Comparison of ENCODE assay signal across 13 cellular contexts in the genomic region with DNA sequence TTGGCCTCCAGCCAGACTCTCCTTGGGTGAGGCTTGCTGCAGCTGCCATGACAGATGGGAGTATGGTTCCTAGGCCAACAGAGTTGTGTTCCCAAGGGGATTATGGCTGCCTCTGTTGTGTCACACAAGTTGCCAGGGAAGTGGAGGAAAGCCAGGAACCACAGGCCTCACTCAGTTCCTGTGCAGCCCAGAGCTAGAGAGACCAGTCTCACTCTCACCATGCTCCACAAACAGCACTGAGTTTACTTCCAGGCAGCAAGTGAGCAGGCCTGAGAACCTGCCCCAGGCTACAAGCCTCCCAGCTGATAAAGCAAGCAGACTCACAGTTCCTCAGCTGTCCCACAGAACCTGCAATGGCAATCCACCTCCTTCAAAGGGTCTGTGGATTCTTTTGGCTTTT.
DNase-seq lines count a peak whose midpoint lies in the region; ATAC-seq, FAIRE-seq and TF ChIP-seq lines count a peak whose summit lies in the region.
"Had no signal": no experiment of that assay in that cellular context is flagged by ENCODE, and none has a peak within 500 bp of the region (broad histone marks: within the 10 kb centered on the region; RNA-seq: fewer than 3 reads in every experiment).

No MANE protein-coding gene starts in this region.

- no peaks in the 10 kb centered on the region for H3K9me3 Mint-ChIP-seq in astrocyte (ENCODE audit: unreplicated experiment)
- H3K9me3 Mint-ChIP-seq: activated T-helper 1 cell treated with anti-CD3 and anti-CD28 coated beads, Interleukin-12 subunit alpha, Interleukin-12 subunit beta, Interleukin-2, Interleukin-4 antibody, amounts not matched to agents 30 ng/mL and 10 ng/mL and 1 ng/mL, durations not matched to agents 14 hours and 24 hours and 36 hours had no signal

- H3K79me2 ChIP-seq in astrocyte (ENCODE audit: insufficient read depth, low read length): no peaks in the 10 kb centered on the region

- H3K27ac Mint-ChIP-seq in astrocyte (ENCODE audit: unreplicated experiment): no peak overlapping the region
- H3K27ac Mint-ChIP-seq: activated CD4-positive, alpha-beta T cell treated with anti-CD3 and anti-CD28 coated beads for 36 hours; activated T-helper 1 cell treated with anti-CD3 and anti-CD28 coated beads, Interleukin-12 subunit alpha, Interleukin-12 subunit beta, Interleukin-2, Interleukin-4 antibody, amounts not matched to agents 30 ng/mL and 10 ng/mL and 1 ng/mL, durations not matched to agents 14 hours and 24 hours and 36 hours had no signal

- H3K36me3 Mint-ChIP-seq in astrocyte (ENCODE audit: low read depth, unreplicated experiment): no peaks in the 10 kb centered on the region

- H3K27ac ChIP-seq in astrocyte (ENCODE audit: low read depth, low read length) (no peak overlapping the region), heart left ventricle (no peak overlapping the region)
- H3K27ac ChIP-seq: epithelial cell of prostate, stomach had no signal

- H3K4me3 ChIP-seq in astrocyte (ENCODE audit: insufficient read depth, low read depth, low read length): no peak overlapping the region
- no peak overlapping the region for H3K4me3 ChIP-seq in heart left ventricle
- H3K4me3 ChIP-seq: stomach had no signal

- TF ChIP-seq CTCF in astrocyte (IDR thresholded peaks at IDR 0.05; ENCODE audit: insufficient read depth, low read depth, low read length): no peak
- no peak for TF ChIP-seq CTCF in heart left ventricle (IDR thresholded peaks at IDR 0.05)

- H3K4me1 ChIP-seq in astrocyte (ENCODE audit: insufficient read depth, low read length): peaks cover 7% of the 10 kb centered on the region
- no peaks in the 10 kb centered on the region for H3K4me1 ChIP-seq in heart left ventricle
- H3K4me1 ChIP-seq: stomach had no signal

- no peaks in the 10 kb centered on the region for H3K4me1 Mint-ChIP-seq in astrocyte (ENCODE audit: low read depth, unreplicated experiment)
- H3K4me1 Mint-ChIP-seq: activated CD4-positive, alpha-beta T cell treated with anti-CD3 and anti-CD28 coated beads for 36 hours had no signal

- no peaks in the 10 kb centered on the region for H3K27me3 ChIP-seq in astrocyte (ENCODE audit: insufficient read depth, low read length)
- no peaks in the 10 kb centered on the region for H3K27me3 ChIP-seq in heart left ventricle

- H3K9me3 ChIP-seq in astrocyte (ENCODE audit: insufficient read depth, low read depth, low read length): no peaks in the 10 kb centered on the region
- peaks cover 0 to 21% (median 0%) of the 10 kb centered on the region in 12 donors for H3K9me3 ChIP-seq in heart left ventricle

- DNase-seq in DMS53 treated with DMSO at 0.1 percent for 48 hours (lab: John Stamatoyannopoulos, UW; ENCODE audit: unreplicated experiment) (peak; percentile 87), NCI-H2029 (lab: John Stamatoyannopoulos, UW) (peak; percentile 67), astrocyte (ENCODE audit: low read depth) (peak; percentile 68), myocyte (ENCODE audit: low read depth) (peak; percentile 98), heart left ventricle (no peak), HEK293T (ENCODE audit: extremely low spot score) (no peak)
- no peak for DNase-seq in activated CD8-positive, alpha-beta memory T cell treated with anti-CD3 and anti-CD28 coated beads, Interleukin-2, amount 50 U/mL, for 4 hours
- DNase-seq: activated CD4-positive, alpha-beta T cell treated with anti-CD3 and anti-CD28 coated beads for 36 hours; NCI-H1105 treated with DMSO at 0.1 percent for 48 hours; stomach had no signal

- ATAC-seq in heart left ventricle (no peak), GM18870 (IDR thresholded peaks at IDR 0.05; ENCODE audit: unreplicated experiment) (no peak)
- ATAC-seq: activated CD4-positive, alpha-beta T cell treated with anti-CD3 and anti-CD28 coated beads for 36 hours had no signal

- H4K20me1 ChIP-seq in astrocyte (ENCODE audit: insufficient read depth, low read length): no peaks in the 10 kb centered on the region

- H3K9ac ChIP-seq in astrocyte (ENCODE audit: low read length): no peak overlapping the region

- H3K4me3 Mint-ChIP-seq in astrocyte (ENCODE audit: unreplicated experiment): no peak overlapping the region
- H3K4me3 Mint-ChIP-seq: activated CD4-positive, alpha-beta T cell treated with anti-CD3 and anti-CD28 coated beads for 36 hours; activated T-helper 1 cell treated with anti-CD3 and anti-CD28 coated beads, Interleukin-12 subunit alpha, Interleukin-12 subunit beta, Interleukin-2, Interleukin-4 antibody, amounts not matched to agents 30 ng/mL and 10 ng/mL and 1 ng/mL, durations not matched to agents 14 hours and 24 hours and 36 hours had no signal

- no peak for FAIRE-seq in astrocyte (lab: Jason Lieb, UNC)

- no peak for TF ChIP-seq POLR2A in heart left ventricle (IDR thresholded peaks at IDR 0.05)

- H2AFZ ChIP-seq in astrocyte (ENCODE audit: low read depth, low read length): no peak overlapping the region

- H3K27me3 Mint-ChIP-seq in astrocyte (ENCODE audit: low read depth, unreplicated experiment): no peaks in the 10 kb centered on the region
- H3K27me3 Mint-ChIP-seq: activated CD4-positive, alpha-beta T cell treated with anti-CD3 and anti-CD28 coated beads for 36 hours had no signal

- POLR2A ChIA-PET in HEK293T (lab: Yijun Ruan, JAX): no interaction called here

- H3K4me2 ChIP-seq in astrocyte (ENCODE audit: low read length): peak overlapping the region; percentile 10

- CTCF ChIA-PET in HEK293T (lab: Yijun Ruan, JAX): no interaction called here

- H3K36me3 ChIP-seq in astrocyte (ENCODE audit: insufficient read depth, low read length): no peaks in the 10 kb centered on the region
- no peaks in the 10 kb centered on the region for H3K36me3 ChIP-seq in heart left ventricle
- H3K36me3 ChIP-seq: stomach had no signal

- intact Hi-C loops in heart left ventricle (cut with DNase I): no loop called here

TF ChIP-seq in HEK293T, 16 proteins besides CTCF, POLR2A, EP300 and RAD21:
- no peak for TF ChIP-seq BHLHE40 (IDR thresholded peaks at IDR 0.05; ENCODE audit: borderline replicate concordance)
- TF ChIP-seq SP1 (IDR thresholded peaks at IDR 0.05): no peak
- no peak for TF ChIP-seq FOXM1 (IDR thresholded peaks at IDR 0.05; ENCODE audit: borderline replicate concordance)
- no peak for TF ChIP-seq NFRKB (IDR thresholded peaks at IDR 0.05)
- no peak for TF ChIP-seq ARNT (IDR thresholded peaks at IDR 0.05)
- no peak for TF ChIP-seq HDGF (IDR thresholded peaks at IDR 0.05; ENCODE audit: borderline replicate concordance)
- TF ChIP-seq L3MBTL2 (conservative IDR thresholded peaks at IDR 0.05): no peak
- TF ChIP-seq FOXA1 (IDR thresholded peaks at IDR 0.05): no peak
- no peak for TF ChIP-seq TARDBP (IDR thresholded peaks at IDR 0.05)
- TF ChIP-seq SUZ12 (IDR thresholded peaks at IDR 0.05): no peak
- no peak for TF ChIP-seq ELF4 (IDR thresholded peaks at IDR 0.05)
- no peak for TF ChIP-seq LEF1 (IDR thresholded peaks at IDR 0.05; ENCODE audit: borderline replicate concordance)
- TF ChIP-seq, protein P1, sequence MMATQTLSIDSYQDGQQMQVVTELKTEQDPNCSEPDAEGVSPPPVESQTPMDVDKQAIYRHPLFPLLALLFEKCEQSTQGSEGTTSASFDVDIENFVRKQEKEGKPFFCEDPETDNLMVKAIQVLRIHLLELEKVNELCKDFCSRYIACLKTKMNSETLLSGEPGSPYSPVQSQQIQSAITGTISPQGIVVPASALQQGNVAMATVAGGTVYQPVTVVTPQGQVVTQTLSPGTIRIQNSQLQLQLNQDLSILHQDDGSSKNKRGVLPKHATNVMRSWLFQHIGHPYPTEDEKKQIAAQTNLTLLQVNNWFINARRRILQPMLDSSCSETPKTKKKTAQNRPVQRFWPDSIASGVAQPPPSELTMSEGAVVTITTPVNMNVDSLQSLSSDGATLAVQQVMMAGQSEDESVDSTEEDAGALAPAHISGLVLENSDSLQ (IDR thresholded peaks at IDR 0.05): no peak
- TF ChIP-seq ZNF384 (IDR thresholded peaks at IDR 0.05): no peak
- no peak for TF ChIP-seq CTBP1 (IDR thresholded peaks at IDR 0.05; ENCODE audit: borderline replicate concordance)
- TF ChIP-seq FOXK2 (IDR thresholded peaks at IDR 0.05): no peak
TF ChIP-seq in HEK293T: peak in this region for 0.

Comparison
In these comparisons a context has a peak if more than half of its experiments do, and no peak if none do; other contexts are left out.
1. DNase-seq: peak in DMS53 treated with DMSO at 0.1 percent for 48 hours (single experiment), NCI-H2029 (single experiment), astrocyte (single experiment) and myocyte (single experiment); none in heart left ventricle (0 of 5), activated CD8-positive, alpha-beta memory T cell treated with anti-CD3 and anti-CD28 coated beads, Interleukin-2, amount 50 U/mL, for 4 hours (single experiment) and HEK293T (single experiment).